16 cellular contexts compared by ENCODE assay signal in the genomic region with DNA sequence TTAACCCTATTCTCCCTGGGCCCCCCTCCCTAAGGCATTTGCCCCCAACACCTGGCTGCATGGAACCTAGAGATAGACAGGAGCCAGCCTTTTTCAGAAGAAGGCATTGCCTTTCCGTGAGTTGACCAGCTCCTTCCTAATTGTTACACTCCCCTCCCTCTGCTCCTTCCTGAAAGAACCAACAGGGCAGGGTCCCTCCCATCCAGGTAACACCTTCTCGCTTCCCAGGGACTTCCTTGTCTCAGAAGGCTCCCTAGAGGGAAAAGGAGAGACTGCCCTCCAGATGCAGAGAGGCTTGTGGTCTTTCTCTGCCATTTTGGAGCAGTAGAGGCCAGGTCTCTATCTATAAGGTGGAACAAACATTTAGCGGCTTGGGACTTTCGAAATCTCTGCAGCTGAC.
"Had no signal": no experiment of that assay in that cellular context is flagged by ENCODE, and none has a peak within 500 bp of the region (broad histone marks: within the 10 kb centered on the region; RNA-seq: fewer than 3 reads in every experiment).

No MANE protein-coding gene starts in this region.

- H3K4me1 Mint-ChIP-seq: activated T-helper 17 cell treated with anti-CD3 and anti-CD28 coated beads, Interleukin-2, amount 50 U/mL, for 72 hours had no signal

- H3K27me3 Mint-ChIP-seq: activated naive CD8-positive, alpha-beta T cell treated with anti-CD3 and anti-CD28 coated beads, Interleukin-2, amount 50 U/mL, for 24 hours had no signal

- H3K27ac Mint-ChIP-seq: activated naive CD4-positive, alpha-beta T cell treated with anti-CD3 and anti-CD28 coated beads for 36 hours; activated naive CD8-positive, alpha-beta T cell treated with anti-CD3 and anti-CD28 coated beads, Interleukin-2, amount 50 U/mL, for 24 hours; activated T-helper 17 cell treated with anti-CD3 and anti-CD28 coated beads, Interleukin-2, amount 50 U/mL, for 72 hours; naive thymus-derived CD4-positive, alpha-beta T cell; stimulated activated naive B cell treated with anti-CD40 and anti-IgM and Interleukin-4, amounts not matched to agents 10 μg/mL and 1 μg/mL and 100 μg/mL, for 72 hours had no signal

- H3K4me3 ChIP-seq: ascending aorta, breast epithelium, suprapubic skin had no signal

- H3K9me3 Mint-ChIP-seq: activated naive CD4-positive, alpha-beta T cell treated with anti-CD3 and anti-CD28 coated beads for 36 hours; activated naive CD8-positive, alpha-beta T cell treated with anti-CD3 and anti-CD28 coated beads, Interleukin-2, amount 50 U/mL, for 24 hours; activated T-helper 17 cell treated with anti-CD3 and anti-CD28 coated beads, Interleukin-2, amount 50 U/mL, for 72 hours; naive thymus-derived CD4-positive, alpha-beta T cell; stimulated activated naive B cell treated with anti-CD40 and anti-IgM and Interleukin-4, amounts not matched to agents 10 μg/mL and 1 μg/mL and 100 μg/mL, for 72 hours had no signal

- H3K27ac ChIP-seq: neutrophil, parathyroid adenoma, suprapubic skin had no signal

- ATAC-seq: activated naive CD8-positive, alpha-beta T cell treated with anti-CD3 and anti-CD28 coated beads, Interleukin-2, amount 50 U/mL, for 24 hours; activated T-helper 17 cell treated with anti-CD3 and anti-CD28 coated beads, Interleukin-2, amount 50 U/mL, for 72 hours; esophagus mucosa; naive thymus-derived CD4-positive, alpha-beta T cell; stimulated activated naive B cell treated with anti-CD40 and anti-IgM and Interleukin-4, amounts not matched to agents 10 μg/mL and 1 μg/mL and 100 μg/mL, for 72 hours had no signal

- H3K36me3 ChIP-seq: ascending aorta, breast epithelium, neutrophil, suprapubic skin had no signal

- H3K9me3 ChIP-seq: ascending aorta, breast epithelium, neutrophil, suprapubic skin had no signal

- H3K4me3 Mint-ChIP-seq: activated naive CD4-positive, alpha-beta T cell treated with anti-CD3 and anti-CD28 coated beads for 36 hours; activated naive CD8-positive, alpha-beta T cell treated with anti-CD3 and anti-CD28 coated beads, Interleukin-2, amount 50 U/mL, for 24 hours; activated T-helper 17 cell treated with anti-CD3 and anti-CD28 coated beads, Interleukin-2, amount 50 U/mL, for 72 hours; naive thymus-derived CD4-positive, alpha-beta T cell; stimulated activated naive B cell treated with anti-CD40 and anti-IgM and Interleukin-4, amounts not matched to agents 10 μg/mL and 1 μg/mL and 100 μg/mL, for 72 hours had no signal

- DNase-seq: activated CD4-positive, alpha-beta T cell treated with anti-CD3 and anti-CD28 coated beads for 1 hour; activated CD4-positive, alpha-beta T cell treated with anti-CD3 and anti-CD28 coated beads, Interleukin-2, amount 50 U/mL, for 4 hours; activated naive CD4-positive, alpha-beta T cell treated with anti-CD3 and anti-CD28 coated beads for 36 hours; activated naive CD8-positive, alpha-beta T cell treated with anti-CD3 and anti-CD28 coated beads, Interleukin-2, amount 50 U/mL, for 24 hours; naive thymus-derived CD4-positive, alpha-beta T cell; stimulated activated CD4-positive, alpha-beta T cell treated with anti-CD3 and anti-CD28 coated beads, Interleukin-15, amount 100 ng/mL, for 24 hours; stimulated activated CD4-positive, alpha-beta T cell treated with anti-CD3 and anti-CD28 coated beads, Interleukin-4, amount 100 ng/mL, for 1 hour; stimulated activated naive B cell treated with anti-CD40 and anti-IgM and Interleukin-4, amounts not matched to agents 10 μg/mL and 1 μg/mL and 100 μg/mL, for 72 hours; trophoblast cell had no signal

- H3K36me3 Mint-ChIP-seq: naive thymus-derived CD4-positive, alpha-beta T cell; stimulated activated naive B cell treated with anti-CD40 and anti-IgM and Interleukin-4, amounts not matched to agents 10 μg/mL and 1 μg/mL and 100 μg/mL, for 72 hours had no signal

- H3K9ac ChIP-seq: parathyroid adenoma had no signal

- H3K27me3 ChIP-seq: ascending aorta, breast epithelium, suprapubic skin had no signal

- H3K4me1 ChIP-seq: parathyroid adenoma had no signal
